In the genomic region with DNA sequence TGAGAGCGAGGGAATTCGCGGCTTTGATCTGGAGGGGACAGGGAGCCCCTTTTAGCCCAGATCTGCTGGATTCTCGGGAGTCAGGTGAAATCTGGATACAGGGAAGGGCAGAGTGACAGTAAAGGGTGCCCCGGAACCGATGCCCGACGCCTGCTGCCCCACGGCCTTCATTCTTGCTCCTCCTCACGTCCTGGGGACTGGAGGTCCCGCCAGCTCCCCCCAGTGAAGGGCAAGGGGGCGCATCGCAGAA, we compare ENCODE assay signal across 8 cellular contexts. TPM values are rescaled to one million over a fixed set of nuclear protein-coding genes. Genes with fewer than 3 reads are reported as not detected.
DNase-seq lines count a peak whose midpoint lies in the region; ATAC-seq and TF ChIP-seq lines count a peak whose summit lies in the region.

No MANE protein-coding gene starts in this region.

- DNase-seq in Calu3 (no peak), NCI-H748 (lab: John Stamatoyannopoulos, UW; ENCODE audit: unreplicated experiment) (peak; percentile 50), coronary artery (ENCODE audit: low spot score) (no peak), NCI-H1092 treated with DMSO at 0.1 percent for 48 hours (lab: John Stamatoyannopoulos, UW) (no peak), NCI-H226 (no peak), C1 segment of cervical spinal cord (lab: John Stamatoyannopoulos, UW) (no peak)

- peaks cover 92% of the 10 kb centered on the region for H3K27me3 ChIP-seq in neural cell (ENCODE audit: insufficient read depth, low read depth, low read length)

- peaks cover 50% of the 10 kb centered on the region for H3K36me3 Mint-ChIP-seq in Calu3 (ENCODE audit: insufficient read depth, unreplicated experiment)

- peak overlapping the region; percentile 95 for H3K27ac Mint-ChIP-seq in Calu3 (ENCODE audit: unreplicated experiment)

- H2AFZ ChIP-seq in neural cell (ENCODE audit: low read depth, low read length), result peak overlapping the region; percentile 48

- H4K20me1 ChIP-seq in neural cell (ENCODE audit: insufficient read depth), result no peaks in the 10 kb centered on the region

- intact Hi-C loops in Calu3 (cut with micrococcal nuclease; ENCODE audit: unreplicated experiment), result loop anchor here (10.0 kb wide), 1 partner anchor 316 kb away; a partner anchor contains a TSS

- BruUV-seq in Calu3 (replicated peaks; lab: Mats Ljungman, UMichigan), result no TSS peak

- peaks cover 63% of the 10 kb centered on the region for H3K27me3 Mint-ChIP-seq in Calu3 (ENCODE audit: unreplicated experiment)

- H3K4me2 ChIP-seq in neural cell (ENCODE audit: low read length), result peak overlapping the region; percentile 84

- no peaks in the 10 kb centered on the region for H3F3A ChIP-seq in neural cell (ENCODE audit: insufficient read depth, low read length, poor library complexity, severe bottlenecking)

- peaks cover 2% of the 10 kb centered on the region for H3K9me3 Mint-ChIP-seq in Calu3 (ENCODE audit: low read depth, unreplicated experiment)

- peak overlapping the region; percentile 84 for H3K4me3 Mint-ChIP-seq in Calu3 (ENCODE audit: low read depth, unreplicated experiment)

- H3K79me2 ChIP-seq in neural cell (replicated peaks; ENCODE audit: insufficient read depth, low read length), result no peaks in the 10 kb centered on the region

- no peak for ATAC-seq in HG03095 (IDR thresholded peaks at IDR 0.05; ENCODE audit: unreplicated experiment)

- no peak overlapping the region for H3K27ac ChIP-seq in coronary artery
- peak overlapping the region; percentile 60 for H3K27ac ChIP-seq in neural cell (ENCODE audit: low read length)

- H3K36me3 ChIP-seq in neural cell (ENCODE audit: insufficient read depth, low read length), result no peaks in the 10 kb centered on the region

- no peaks in the 10 kb centered on the region for H3K9me3 ChIP-seq in neural cell (ENCODE audit: low read length)

- CTCF ChIA-PET in Calu3 (lab: Charles Lee), result interaction anchor here (0.6 to 1.3 kb wide), 2 partner anchors 21 to 39 kb away, joined by 3 read pairs; no protein-coding TSS in a partner anchor

- peak overlapping the region; percentile 69 for H3K9ac ChIP-seq in neural cell (ENCODE audit: low read length)

- no peak for TF ChIP-seq RAD21 in neural cell (conservative IDR thresholded peaks at IDR 0.05)

- H3K9me2 ChIP-seq in neural cell (ENCODE audit: insufficient read depth, low read length), result no peaks in the 10 kb centered on the region

- peak overlapping the region; percentile 55 for H3K4me3 ChIP-seq in coronary artery
- peak overlapping the region; percentile 89 for H3K4me3 ChIP-seq in neural cell (ENCODE audit: low read length)

- no peak for TF ChIP-seq CTCF in Calu3 (IDR thresholded peaks at IDR 0.05; ENCODE audit: unreplicated experiment)
- TF ChIP-seq CTCF in coronary artery (IDR thresholded peaks at IDR 0.05), result no peak
- TF ChIP-seq CTCF in neural cell (IDR thresholded peaks at IDR 0.05; ENCODE audit: poor library complexity, severe bottlenecking), result no peak

- peaks cover 34% of the 10 kb centered on the region for H3K4me1 Mint-ChIP-seq in Calu3 (ENCODE audit: low read depth, unreplicated experiment)

- no peak for TF ChIP-seq EP300 in neural cell (conservative IDR thresholded peaks at IDR 0.05; ENCODE audit: poor library complexity, severe bottlenecking)

TF ChIP-seq in neural cell, 6 proteins besides CTCF, POLR2A, EP300 and RAD21:
- TF ChIP-seq TAF1 (IDR thresholded peaks at IDR 0.05; ENCODE audit: low read depth), result peak; percentile 57
- TF ChIP-seq, protein P1, sequence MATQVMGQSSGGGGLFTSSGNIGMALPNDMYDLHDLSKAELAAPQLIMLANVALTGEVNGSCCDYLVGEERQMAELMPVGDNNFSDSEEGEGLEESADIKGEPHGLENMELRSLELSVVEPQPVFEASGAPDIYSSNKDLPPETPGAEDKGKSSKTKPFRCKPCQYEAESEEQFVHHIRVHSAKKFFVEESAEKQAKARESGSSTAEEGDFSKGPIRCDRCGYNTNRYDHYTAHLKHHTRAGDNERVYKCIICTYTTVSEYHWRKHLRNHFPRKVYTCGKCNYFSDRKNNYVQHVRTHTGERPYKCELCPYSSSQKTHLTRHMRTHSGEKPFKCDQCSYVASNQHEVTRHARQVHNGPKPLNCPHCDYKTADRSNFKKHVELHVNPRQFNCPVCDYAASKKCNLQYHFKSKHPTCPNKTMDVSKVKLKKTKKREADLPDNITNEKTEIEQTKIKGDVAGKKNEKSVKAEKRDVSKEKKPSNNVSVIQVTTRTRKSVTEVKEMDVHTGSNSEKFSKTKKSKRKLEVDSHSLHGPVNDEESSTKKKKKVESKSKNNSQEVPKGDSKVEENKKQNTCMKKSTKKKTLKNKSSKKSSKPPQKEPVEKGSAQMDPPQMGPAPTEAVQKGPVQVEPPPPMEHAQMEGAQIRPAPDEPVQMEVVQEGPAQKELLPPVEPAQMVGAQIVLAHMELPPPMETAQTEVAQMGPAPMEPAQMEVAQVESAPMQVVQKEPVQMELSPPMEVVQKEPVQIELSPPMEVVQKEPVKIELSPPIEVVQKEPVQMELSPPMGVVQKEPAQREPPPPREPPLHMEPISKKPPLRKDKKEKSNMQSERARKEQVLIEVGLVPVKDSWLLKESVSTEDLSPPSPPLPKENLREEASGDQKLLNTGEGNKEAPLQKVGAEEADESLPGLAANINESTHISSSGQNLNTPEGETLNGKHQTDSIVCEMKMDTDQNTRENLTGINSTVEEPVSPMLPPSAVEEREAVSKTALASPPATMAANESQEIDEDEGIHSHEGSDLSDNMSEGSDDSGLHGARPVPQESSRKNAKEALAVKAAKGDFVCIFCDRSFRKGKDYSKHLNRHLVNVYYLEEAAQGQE (IDR thresholded peaks at IDR 0.05; ENCODE audit: borderline replicate concordance), result no peak

RNA-seq across cellular contexts. Expression of a gene that starts 0.6 kb away (rescaled TPM):
- 0.40 and 0.54 TPM in 2 replicates for total RNA-seq in Calu3 (2022)
- 2.5 and 2.7 TPM in 2 replicates for polyA plus RNA-seq in neural cell
- polyA minus RNA-seq in neural cell, result 0.69 and 1.7 TPM in 2 replicates

RNA-seq across cellular contexts. Expression of a gene that starts 46.4 kb away (rescaled TPM):
- 12.7 and 14.6 TPM in 2 replicates for total RNA-seq in Calu3 (2022)
- polyA plus RNA-seq in neural cell, result 20.8 and 23.0 TPM in 2 replicates
- polyA minus RNA-seq in neural cell, result 31.0 and 33.4 TPM in 2 replicates

RNA-seq across cellular contexts. Expression of a gene that starts 53.8 kb away (rescaled TPM):
- 9.8 and 11.8 TPM in 2 replicates for total RNA-seq in Calu3 (2022)
- 5.1 and 9.8 TPM in 2 replicates for polyA plus RNA-seq in neural cell
- polyA minus RNA-seq in neural cell, result 11.6 and 17.0 TPM in 2 replicates
